ENCODE assay signal across 8 cellular contexts in genomic region chr1:248873409-248873992, GRCh38. TPM values are rescaled to one million over a fixed set of nuclear protein-coding genes. Genes with fewer than 3 reads are reported as not detected.
DNase-seq lines count a peak whose midpoint lies in the region; ATAC-seq and TF ChIP-seq lines count a peak whose summit lies in the region.

No MANE protein-coding gene starts in this region.

- whole genome bisulfite sequencing in right cardiac atrium = under 1% methylated on average over 41 of the region's 41 CpGs

- in situ Hi-C loops in GM13976 (cut with MboI; ENCODE audit: low sequenced_read_pairs, unreplicated experiment) = no loop called here

- H3K9me3 ChIP-seq in right cardiac atrium (ENCODE audit: control insufficient read depth, low read length) (no peaks in the 10 kb centered on the region), uterus (no peaks in the 10 kb centered on the region)

- H3K4me3 ChIP-seq in right cardiac atrium (ENCODE audit: low read length) (peak overlapping the region; percentile 74), uterus (peak overlapping the region; percentile 71 to 81)

- no peaks in the 10 kb centered on the region for H3K36me3 ChIP-seq in uterus

- ATAC-seq in HG02884 (IDR thresholded peaks at IDR 0.05; ENCODE audit: unreplicated experiment) = peak; percentile 69
- ATAC-seq in right cardiac atrium = peak; percentile 96

- H3K4me1 ChIP-seq in right cardiac atrium (ENCODE audit: control insufficient read depth, insufficient read depth, low read length) (no peaks in the 10 kb centered on the region), uterus (no peaks in the 10 kb centered on the region)

- DNase-seq in GM13976 (ENCODE audit: low spot score) = peak; percentile 85
- peak; percentile 95 for DNase-seq in NCI-H146 treated with DMSO at 0.1 percent for 48 hours (lab: John Stamatoyannopoulos, UW; ENCODE audit: unreplicated experiment)
- DNase-seq in T-helper 1 cell = peak; percentile 67 to 92 (median 87)
- peak; percentile 83 to 98 (median 91) for DNase-seq in amygdala (lab: John Stamatoyannopoulos, UW)
- peak; percentile 93 to 97 (median 96) for DNase-seq in right cardiac atrium
- DNase-seq in pulmonary artery endothelial cell (ENCODE audit: low read depth, low spot score) = peak; percentile 77
- DNase-seq in uterus = peak; percentile 97

- H3K27ac ChIP-seq in right cardiac atrium (ENCODE audit: low read length) (peak overlapping the region; percentile 98), uterus (peak overlapping the region; percentile 97)

- intact Hi-C loops in right cardiac atrium (cut with DNase I) = no loop called here
- intact Hi-C loops in uterus (cut with DNase I; ENCODE audit: low total_unique reads) = no loop called here

- TF ChIP-seq CTCF in GM13976 (IDR thresholded peaks at IDR 0.05; ENCODE audit: borderline replicate concordance, control extremely low read depth, extremely low read depth, insufficient read depth, missing control alignments) (no peak), uterus (IDR thresholded peaks at IDR 0.05) (no peak)

- H3K27me3 ChIP-seq in right cardiac atrium (ENCODE audit: control insufficient read depth, insufficient read depth) (no peaks in the 10 kb centered on the region), uterus (no peaks in the 10 kb centered on the region)

- peak; percentile 15 to 57 for TF ChIP-seq POLR2A in uterus (IDR thresholded peaks at IDR 0.05)

RNA-seq across cellular contexts. Expression of gene ZNF692, which starts 14.6 kb away (rescaled TPM):
- total RNA-seq in right cardiac atrium (10 to 100 TPM; 12.8 to 27.2 (median 19.6) TPM), pulmonary artery endothelial cell (8.6 and 15.9 TPM in 2 replicates), uterus (10 to 100 TPM; 21.2 to 43.5 (median 29.2) TPM)
- polyA plus RNA-seq in right cardiac atrium = 24.4 TPM

RNA-seq across cellular contexts. Expression of gene PGBD2, which starts 32.5 kb away (rescaled TPM):
- total RNA-seq in right cardiac atrium (1 to 10 TPM; 2.6 to 3.8 (median 2.7) TPM), pulmonary artery endothelial cell (4.6 and 9.6 TPM in 2 replicates), uterus (10 to 100 TPM in 3 of 4 donors, 1 to 10 TPM in 1; 7.9 to 16.5 (median 13.0) TPM)
- 2.9 TPM for polyA plus RNA-seq in right cardiac atrium

RNA-seq across cellular contexts. Expression of gene ZNF672, which starts 35.5 kb away (rescaled TPM):
- 10 to 100 TPM; 34.6 to 52.7 (median 40.5) TPM for total RNA-seq in right cardiac atrium
- polyA plus RNA-seq in right cardiac atrium = 29.3 TPM
- total RNA-seq in pulmonary artery endothelial cell = 21.5 and 21.7 TPM in 2 replicates
- 10 to 100 TPM; 15.0 to 34.3 (median 24.0) TPM for total RNA-seq in uterus

RNA-seq across cellular contexts. Expression of gene SH3BP5L, which starts 47.8 kb away (rescaled TPM):
- 10 to 100 TPM; 15.3 to 20.8 (median 18.0) TPM for total RNA-seq in right cardiac atrium
- 18.0 TPM for polyA plus RNA-seq in right cardiac atrium
- 27.2 and 34.8 TPM in 2 replicates for total RNA-seq in pulmonary artery endothelial cell
- total RNA-seq in uterus = 10 to 100 TPM in 3 of 4 donors, 1 to 10 TPM in 1; 2.6 to 29.8 (median 16.4) TPM

Comparison
In these comparisons a context has a peak if more than half of its experiments do, and no peak if none do; other contexts are left out.
1. Peak in every context shown above with its lines: DNase-seq, ATAC-seq, H3K4me3 ChIP-seq and H3K27ac ChIP-seq.